9 cellular contexts compared by ENCODE assay signal in the genomic region with DNA sequence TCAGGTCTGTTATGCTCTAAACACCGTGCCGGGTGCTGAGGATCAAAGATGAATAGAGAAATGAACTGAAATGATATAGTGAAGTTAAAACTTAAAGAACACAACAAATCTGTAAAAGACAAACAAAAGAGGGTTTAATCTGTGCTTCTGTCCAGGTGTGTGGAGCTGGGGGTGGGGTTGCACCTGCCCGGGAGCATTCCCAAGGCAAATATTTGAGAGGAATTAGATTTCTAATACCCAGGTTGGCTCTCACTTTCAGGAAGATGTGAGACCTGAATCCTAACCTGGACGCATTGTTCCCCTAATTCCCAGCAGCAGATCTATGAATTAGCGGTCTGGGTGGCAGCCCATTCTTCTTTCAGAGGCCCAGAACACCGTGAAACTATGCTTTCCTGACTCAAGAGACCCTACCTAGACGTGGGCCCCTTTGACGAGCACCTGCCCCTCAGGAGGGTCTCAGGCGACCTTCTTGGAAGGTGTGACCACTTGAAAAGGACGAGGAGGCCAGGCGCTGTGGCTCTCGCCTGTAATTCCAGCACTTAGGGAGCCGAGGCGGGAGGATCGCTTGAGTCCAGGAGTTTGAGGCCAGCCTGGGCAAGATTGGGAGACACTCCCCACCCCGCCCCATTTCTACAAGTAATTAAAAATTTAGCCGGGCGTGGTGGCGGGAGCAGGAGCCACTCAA. TPM values are rescaled to one million over a fixed set of nuclear protein-coding genes. Genes with fewer than 3 reads are reported as not detected.
DNase-seq lines count a peak whose midpoint lies in the region; ATAC-seq, FAIRE-seq and TF ChIP-seq lines count a peak whose summit lies in the region.
"Had no signal": no experiment of that assay in that cellular context is flagged by ENCODE, and none has a peak within 500 bp of the region (broad histone marks: within the 10 kb centered on the region; RNA-seq: fewer than 3 reads in every experiment).

No MANE protein-coding gene starts in this region.

- no peaks in the 10 kb centered on the region for H3K36me3 ChIP-seq in HepG2 (replicated peaks in 1 of 2; ENCODE audit: control insufficient read depth in 1 of 2, insufficient read depth in 2 of 2, low read length in 2 of 2)
- no peaks in the 10 kb centered on the region for H3K36me3 ChIP-seq in transverse colon

- no peaks in the 10 kb centered on the region for H3K27me3 Mint-ChIP-seq in activated T-cell treated with anti-CD3 and anti-CD28 coated beads, Interleukin-2, amount 50 U/mL, for 4 hours (ENCODE audit: low read depth)
- no peaks in the 10 kb centered on the region for H3K27me3 Mint-ChIP-seq in activated naive CD8-positive, alpha-beta T cell treated with anti-CD3 and anti-CD28 coated beads, Interleukin-2, amount 50 U/mL, for 24 hours

- WGBS in HepG2 (ENCODE audit: low lambda C conversion rate): 17% methylated on average over 17 of the region's 19 CpGs
- 28 to 33% methylated on average over 3 to 19 of the region's 19 CpGs for WGBS in transverse colon (ENCODE audit: low coverage in 1 of 2), 2 donors

- no peak for TF ChIP-seq RAD21 in HepG2 (CRISPR knock-in tag; IDR thresholded peaks at IDR 0.05)

- no peak for TF ChIP-seq EP300 in HepG2 (IDR thresholded peaks at IDR 0.05; ENCODE audit: low read depth in 2 of 2, low read length in 2 of 2)
- no peak for TF ChIP-seq EP300 in HepG2 (CRISPR knock-in tag; IDR thresholded peaks at IDR 0.05; ENCODE audit: borderline replicate concordance)
- TF ChIP-seq EP300 in transverse colon (IDR thresholded peaks at IDR 0.05; ENCODE audit: low read depth): no peak

- peak overlapping the region; percentile 95 for H3K4me3 Mint-ChIP-seq in activated T-cell treated with anti-CD3 and anti-CD28 coated beads, Interleukin-2, amount 50 U/mL, for 4 hours
- H3K4me3 Mint-ChIP-seq in activated naive CD8-positive, alpha-beta T cell treated with anti-CD3 and anti-CD28 coated beads, Interleukin-2, amount 50 U/mL, for 24 hours: peak overlapping the region; percentile 93

- H3K36me3 Mint-ChIP-seq in activated T-cell treated with anti-CD3 and anti-CD28 coated beads, Interleukin-2, amount 50 U/mL, for 4 hours (ENCODE audit: insufficient read depth): peaks cover 3% of the 10 kb centered on the region
- peaks cover 5% of the 10 kb centered on the region for H3K36me3 Mint-ChIP-seq in activated naive CD8-positive, alpha-beta T cell treated with anti-CD3 and anti-CD28 coated beads, Interleukin-2, amount 50 U/mL, for 24 hours (ENCODE audit: low read depth)

- FAIRE-seq in HepG2 (lab: Jason Lieb, UNC): no peak

- peak overlapping the region; percentile 76 for H3K27ac ChIP-seq in HepG2 (ENCODE audit: extremely low read length, insufficient read depth, low read length)
- peak overlapping the region; percentile 90 to 95 (median 92) for H3K27ac ChIP-seq in transverse colon

- no peak for DNase-seq in activated T-cell treated with anti-CD3 and anti-CD28 coated beads, Interleukin-2, amount 50 U/mL, for 4 hours
- no peak for DNase-seq in activated T-cell treated with anti-CD3 and anti-CD28 coated beads for 4 hours
- no peak for DNase-seq in activated naive CD8-positive, alpha-beta T cell treated with anti-CD3 and anti-CD28 coated beads, Interleukin-2, amount 50 U/mL, for 24 hours
- DNase-seq in HepG2 (ENCODE audit: low spot score): no peak
- DNase-seq in transverse colon: no peak
- no peak for DNase-seq in central memory CD4-positive, alpha-beta T cell
- no peak for DNase-seq in stimulated activated CD8-positive, alpha-beta memory T cell treated with anti-CD3 and anti-CD28 coated beads, Interleukin-4, amount 100 ng/mL, for 48 hours
- no peak for DNase-seq in GF-D8 (lab: John Stamatoyannopoulos, UW)

- no peaks in the 10 kb centered on the region for H3K9me3 Mint-ChIP-seq in activated T-cell treated with anti-CD3 and anti-CD28 coated beads, Interleukin-2, amount 50 U/mL, for 4 hours
- no peaks in the 10 kb centered on the region for H3K9me3 Mint-ChIP-seq in activated naive CD8-positive, alpha-beta T cell treated with anti-CD3 and anti-CD28 coated beads, Interleukin-2, amount 50 U/mL, for 24 hours

- H4K20me1 ChIP-seq in HepG2 (ENCODE audit: insufficient read depth, low read length): no peaks in the 10 kb centered on the region

- H2AFZ ChIP-seq in HepG2 (ENCODE audit: low read length): no peak overlapping the region

- H3K27me3 ChIP-seq in HepG2 (ENCODE audit: control insufficient read depth in 1 of 2, insufficient read depth in 2 of 2, low read length in 2 of 2) (no peaks in the 10 kb centered on the region), transverse colon (no peaks in the 10 kb centered on the region)

- H3K4me3 ChIP-seq in HepG2 (replicated peaks in 1 of 3; ENCODE audit: insufficient read depth in 1 of 3, low read depth in 2 of 3, low read length in 3 of 3) (peak overlapping the region; percentile 76 to 86 (median 78)), transverse colon (peak overlapping the region; percentile 56 to 86 (median 69))

- TF ChIP-seq POLR2A in HepG2 (IDR thresholded peaks at IDR 0.05; ENCODE audit: insufficient read depth in 1 of 2, low read depth in 2 of 2, low read length in 2 of 2) (no peak), transverse colon (IDR thresholded peaks at IDR 0.05) (no peak)

- peak overlapping the region; percentile 93 for H3K27ac Mint-ChIP-seq in activated naive CD8-positive, alpha-beta T cell treated with anti-CD3 and anti-CD28 coated beads, Interleukin-2, amount 50 U/mL, for 24 hours

- TF ChIP-seq CTCF in HepG2 (CRISPR knock-in tag; IDR thresholded peaks at IDR 0.05): no peak
- TF ChIP-seq CTCF in transverse colon (IDR thresholded peaks at IDR 0.05): no peak

- no peak for ATAC-seq in activated T-cell treated with anti-CD3 and anti-CD28 coated beads, Interleukin-2, amount 50 U/mL, for 4 hours
- no peak for ATAC-seq in activated naive CD8-positive, alpha-beta T cell treated with anti-CD3 and anti-CD28 coated beads, Interleukin-2, amount 50 U/mL, for 24 hours
- no peak for ATAC-seq in HepG2

- POLR2A ChIA-PET in HepG2 (lab: Yijun Ruan, JAX): interaction anchor here (0.9 to 2.3 kb wide), 12 partner anchors 10 to 343 kb away, joined by 3 to 20 read pairs (median 4); partner anchors contain the start of genes CTC1, MYH10 and PFAS

- in situ Hi-C loops in HepG2 (cut with HindIII; ENCODE audit: extremely low pct_ligation_motif_present, low pct_unique_long_range_greater_than_20kb) (loop anchor here (5.0 kb wide), 1 partner anchor 40 kb away; the partner anchor contains the start of genes CTC1 and PFAS), transverse colon (cut with MboI; ENCODE audit: low pct_ligation_motif_present in 1 of 4, low pct_unique_long_range_greater_than_20kb in 1 of 4, low sequenced_read_pairs in 3 of 4) (no loop called here)

- peaks cover 3% of the 10 kb centered on the region for H3K79me2 ChIP-seq in HepG2 (ENCODE audit: insufficient read depth, low read length)

- BruUV-seq in HepG2 (replicated peaks; lab: Mats Ljungman, UMichigan): TSS peak; percentile 62

- CTCF ChIA-PET in HepG2 (lab: Yijun Ruan, JAX; ENCODE audit: low intra/inter-chr PET ratio, low total read pairs): no interaction called here

- H3K4me1 ChIP-seq in HepG2 (ENCODE audit: insufficient read depth, low read length) (peaks cover 50% of the 10 kb centered on the region), transverse colon (peaks cover 11 to 21% (median 13%) of the 10 kb centered on the region in 4 donors)

- H3K9me3 ChIP-seq in HepG2 (ENCODE audit: low read length): no peaks in the 10 kb centered on the region
- no peaks in the 10 kb centered on the region for H3K9me3 ChIP-seq in transverse colon

- H3K4me1 Mint-ChIP-seq in activated T-cell treated with anti-CD3 and anti-CD28 coated beads, Interleukin-2, amount 50 U/mL, for 4 hours (ENCODE audit: low read depth): peaks cover 42% of the 10 kb centered on the region
- H3K4me1 Mint-ChIP-seq in activated naive CD8-positive, alpha-beta T cell treated with anti-CD3 and anti-CD28 coated beads, Interleukin-2, amount 50 U/mL, for 24 hours: peaks cover 26% of the 10 kb centered on the region

- intact Hi-C loops in HepG2 (cut with micrococcal nuclease; ENCODE audit: unreplicated experiment) (no loop called here), transverse colon (cut with DNase I; ENCODE audit: low total_unique reads) (no loop called here)

- H3K4me2 ChIP-seq in HepG2 (ENCODE audit: low read depth, low read length): peak overlapping the region; percentile 90

- peak overlapping the region; percentile 77 for H3K9ac ChIP-seq in HepG2 (ENCODE audit: insufficient read depth, low read depth, low read length)

RNA-seq across cellular contexts. Expression of gene RANGRF, which starts 0.7 kb away (rescaled TPM):
- 10 to 100 TPM; 66.3 to 69.8 (median 67.6) TPM for total RNA-seq in activated T-cell treated with anti-CD3 and anti-CD28 coated beads, Interleukin-2, amount 50 U/mL, for 4 hours
- 18.6 and 21.3 TPM in 2 replicates for total RNA-seq in HepG2 (2016; rRNA removed; fragmentation: Illumina TruSeq; extraction: Trizol)
- total RNA-seq in HepG2 (2016; cell fraction: cytosol; rRNA removed; fragmentation: Illumina TruSeq; extraction: Trizol; ENCODE audit: low read depth): 32.2 and 35.5 TPM in 2 replicates
- total RNA-seq in HepG2 (2016; cell fraction: insoluble cytoplasmic fraction; rRNA removed; fragmentation: Illumina TruSeq; extraction: Trizol): 18.4 and 19.4 TPM in 2 replicates
- 30.6 and 38.9 TPM in 2 replicates for total RNA-seq in HepG2 (2016; cell fraction: membrane; rRNA removed; fragmentation: Illumina TruSeq; extraction: Trizol)
- 10.6 and 12.2 TPM in 2 replicates for total RNA-seq in HepG2 (2016; cell fraction: nucleus; rRNA removed; fragmentation: Illumina TruSeq; extraction: Trizol)
- polyA plus RNA-seq in HepG2 (2011; rRNA removed): 40.7 and 48.4 TPM in 2 replicates
- polyA plus RNA-seq in HepG2 (2011; cell fraction: cytosol; rRNA removed): 40.0 and 51.2 TPM in 2 replicates
- polyA plus RNA-seq in HepG2 (2011; cell fraction: nucleus; rRNA removed): 53.9 and 65.1 TPM in 2 replicates
- polyA plus RNA-seq in HepG2 (2012): 30.0 and 42.5 TPM in 2 replicates
- polyA plus RNA-seq in HepG2 (2016; cell fraction: cytosol; fragmentation: Illumina TruSeq; extraction: Trizol; ENCODE audit: low read depth): 60.5 and 82.6 TPM in 2 replicates
- polyA plus RNA-seq in HepG2 (2016; cell fraction: insoluble cytoplasmic fraction; fragmentation: Illumina TruSeq; extraction: Trizol; ENCODE audit: low read depth): 34.4 and 37.9 TPM in 2 replicates
- polyA plus RNA-seq in HepG2 (2016; cell fraction: membrane; fragmentation: Illumina TruSeq; extraction: Trizol; ENCODE audit: low read depth): 50.3 and 63.7 TPM in 2 replicates
- 38.8 and 42.0 TPM in 2 replicates for polyA plus RNA-seq in HepG2 (2016; cell fraction: nucleus; fragmentation: Illumina TruSeq; extraction: Trizol; ENCODE audit: insufficient read depth, low read depth)
- polyA minus RNA-seq in HepG2 (2011; rRNA and poly(A)+ RNA removed; ENCODE audit: low replicate concordance): 22.2 and 42.1 TPM in 2 replicates
- 12.3 and 12.6 TPM in 2 replicates for polyA minus RNA-seq in HepG2 (2011; cell fraction: cytosol; rRNA and poly(A)+ RNA removed)
- 6.8 and 9.6 TPM in 2 replicates for polyA minus RNA-seq in HepG2 (2011; cell fraction: nucleus; rRNA and poly(A)+ RNA removed)
- total RNA-seq in transverse colon: 10 to 100 TPM in 3 of 4 donors, 1 to 10 TPM in 1; 8.4 to 47.1 (median 14.6) TPM

RNA-seq across cellular contexts. Expression of gene SLC25A35, which starts 7.4 kb away (rescaled TPM):
- 1 to 10 TPM; 1.7 to 1.9 (median 1.7) TPM for total RNA-seq in activated T-cell treated with anti-CD3 and anti-CD28 coated beads, Interleukin-2, amount 50 U/mL, for 4 hours
- total RNA-seq in HepG2 (2016; rRNA removed; fragmentation: Illumina TruSeq; extraction: Trizol) (0.28 and 0.91 TPM in 2 replicates), transverse colon (10 to 100 TPM in 1 of 4 donors, 1 to 10 TPM in 3; 2.2 to 27.7 (median 4.2) TPM)
- 0.61 and 1.1 TPM in 2 replicates for total RNA-seq in HepG2 (2016; cell fraction: cytosol; rRNA removed; fragmentation: Illumina TruSeq; extraction: Trizol; ENCODE audit: low read depth)
- total RNA-seq in HepG2 (2016; cell fraction: insoluble cytoplasmic fraction; rRNA removed; fragmentation: Illumina TruSeq; extraction: Trizol): 0.30 and 0.82 TPM in 2 replicates
- 0.46 and 0.69 TPM in 2 replicates for total RNA-seq in HepG2 (2016; cell fraction: membrane; rRNA removed; fragmentation: Illumina TruSeq; extraction: Trizol)
- 1.9 and 2.9 TPM in 2 replicates for total RNA-seq in HepG2 (2016; cell fraction: nucleus; rRNA removed; fragmentation: Illumina TruSeq; extraction: Trizol)
- 1.1 and 1.8 TPM in 2 replicates for polyA plus RNA-seq in HepG2 (2011; rRNA removed)
- polyA plus RNA-seq in HepG2 (2011; cell fraction: cytosol; rRNA removed): 0.73 and 0.74 TPM in 2 replicates
- polyA plus RNA-seq in HepG2 (2011; cell fraction: nucleus; rRNA removed): 12.0 and 12.7 TPM in 2 replicates
- 2.4 and 3.3 TPM in 2 replicates for polyA plus RNA-seq in HepG2 (2012)
- polyA plus RNA-seq in HepG2 (2016; cell fraction: cytosol; fragmentation: Illumina TruSeq; extraction: Trizol; ENCODE audit: low read depth): 0.33 and 0.42 TPM in 2 replicates
- 0.99 and 1.5 TPM in 2 replicates for polyA plus RNA-seq in HepG2 (2016; cell fraction: insoluble cytoplasmic fraction; fragmentation: Illumina TruSeq; extraction: Trizol; ENCODE audit: low read depth)
- 0.37 and 0.59 TPM in 2 replicates for polyA plus RNA-seq in HepG2 (2016; cell fraction: membrane; fragmentation: Illumina TruSeq; extraction: Trizol; ENCODE audit: low read depth)
- polyA plus RNA-seq in HepG2 (2016; cell fraction: nucleus; fragmentation: Illumina TruSeq; extraction: Trizol; ENCODE audit: insufficient read depth, low read depth): 5.8 and 6.6 TPM in 2 replicates
- 2.3 and 6.0 TPM in 2 replicates for polyA minus RNA-seq in HepG2 (2011; rRNA and poly(A)+ RNA removed; ENCODE audit: low replicate concordance)
- polyA minus RNA-seq in HepG2 (2011; cell fraction: cytosol; rRNA and poly(A)+ RNA removed): 0.35 and 0.49 TPM in 2 replicates
- 2.1 and 2.4 TPM in 2 replicates for polyA minus RNA-seq in HepG2 (2011; cell fraction: nucleus; rRNA and poly(A)+ RNA removed)

RNA-seq across cellular contexts. Expression of gene ARHGEF15, which starts 22.2 kb away (rescaled TPM):
- total RNA-seq in activated T-cell treated with anti-CD3 and anti-CD28 coated beads, Interleukin-2, amount 50 U/mL, for 4 hours: not detected
- total RNA-seq in HepG2 (2016; rRNA removed; fragmentation: Illumina TruSeq; extraction: Trizol): not detected in 2 replicates
- not detected in 2 replicates for total RNA-seq in HepG2 (2016; cell fraction: cytosol; rRNA removed; fragmentation: Illumina TruSeq; extraction: Trizol; ENCODE audit: low read depth)
- total RNA-seq in HepG2 (2016; cell fraction: insoluble cytoplasmic fraction; rRNA removed; fragmentation: Illumina TruSeq; extraction: Trizol): not detected in 2 replicates
- total RNA-seq in HepG2 (2016; cell fraction: membrane; rRNA removed; fragmentation: Illumina TruSeq; extraction: Trizol): not detected in 2 replicates
- not detected in 2 replicates for total RNA-seq in HepG2 (2016; cell fraction: nucleus; rRNA removed; fragmentation: Illumina TruSeq; extraction: Trizol)
- polyA plus RNA-seq in HepG2 (2011; rRNA removed): not detected in 2 replicates
- not detected in 2 replicates for polyA plus RNA-seq in HepG2 (2011; cell fraction: cytosol; rRNA removed)
- polyA plus RNA-seq in HepG2 (2011; cell fraction: nucleus; rRNA removed): not detected in 2 replicates
- not detected in 2 replicates for polyA plus RNA-seq in HepG2 (2012)
- polyA plus RNA-seq in HepG2 (2016; cell fraction: cytosol; fragmentation: Illumina TruSeq; extraction: Trizol; ENCODE audit: low read depth): not detected in 2 replicates
- polyA plus RNA-seq in HepG2 (2016; cell fraction: insoluble cytoplasmic fraction; fragmentation: Illumina TruSeq; extraction: Trizol; ENCODE audit: low read depth): not detected in 2 replicates
- polyA plus RNA-seq in HepG2 (2016; cell fraction: membrane; fragmentation: Illumina TruSeq; extraction: Trizol; ENCODE audit: low read depth): not detected in 2 replicates
- polyA plus RNA-seq in HepG2 (2016; cell fraction: nucleus; fragmentation: Illumina TruSeq; extraction: Trizol; ENCODE audit: insufficient read depth, low read depth): not detected in 2 replicates
- not detected in 2 replicates for polyA minus RNA-seq in HepG2 (2011; rRNA and poly(A)+ RNA removed; ENCODE audit: low replicate concordance)
- not detected in 2 replicates for polyA minus RNA-seq in HepG2 (2011; cell fraction: cytosol; rRNA and poly(A)+ RNA removed)
- not detected in 2 replicates for polyA minus RNA-seq in HepG2 (2011; cell fraction: nucleus; rRNA and poly(A)+ RNA removed)
- total RNA-seq in transverse colon: 10 to 100 TPM in 2 of 4 donors, 1 to 10 TPM in 1, under 1 TPM in 1; 0.96 to 18.3 (median 6.6) TPM
- total RNA-seq: activated CD8-positive, alpha-beta memory T cell treated with anti-CD3 and anti-CD28 coated beads for 36 hours had no signal

RNA-seq across cellular contexts. Expression of gene PFAS, which starts 38.7 kb away (rescaled TPM):
- total RNA-seq in activated T-cell treated with anti-CD3 and anti-CD28 coated beads, Interleukin-2, amount 50 U/mL, for 4 hours: 100 to 1,000 TPM; 222 to 271 (median 254) TPM
- 42.8 and 58.2 TPM in 2 replicates for total RNA-seq in HepG2 (2016; rRNA removed; fragmentation: Illumina TruSeq; extraction: Trizol)
- 3.9 and 4.1 TPM in 2 replicates for total RNA-seq in HepG2 (2016; cell fraction: cytosol; rRNA removed; fragmentation: Illumina TruSeq; extraction: Trizol; ENCODE audit: low read depth)
- 36.4 and 46.8 TPM in 2 replicates for total RNA-seq in HepG2 (2016; cell fraction: insoluble cytoplasmic fraction; rRNA removed; fragmentation: Illumina TruSeq; extraction: Trizol)
- 10.3 and 10.7 TPM in 2 replicates for total RNA-seq in HepG2 (2016; cell fraction: membrane; rRNA removed; fragmentation: Illumina TruSeq; extraction: Trizol)
- total RNA-seq in HepG2 (2016; cell fraction: nucleus; rRNA removed; fragmentation: Illumina TruSeq; extraction: Trizol): 39.8 and 46.9 TPM in 2 replicates
- polyA plus RNA-seq in HepG2 (2011; rRNA removed): 45.7 and 49.4 TPM in 2 replicates
- 11.1 and 14.3 TPM in 2 replicates for polyA plus RNA-seq in HepG2 (2011; cell fraction: cytosol; rRNA removed)
- 242 and 334 TPM in 2 replicates for polyA plus RNA-seq in HepG2 (2011; cell fraction: nucleus; rRNA removed)
- 27.4 and 34.4 TPM in 2 replicates for polyA plus RNA-seq in HepG2 (2012)
- polyA plus RNA-seq in HepG2 (2016; cell fraction: cytosol; fragmentation: Illumina TruSeq; extraction: Trizol; ENCODE audit: low read depth): 1.7 and 1.8 TPM in 2 replicates
- 24.1 and 31.4 TPM in 2 replicates for polyA plus RNA-seq in HepG2 (2016; cell fraction: insoluble cytoplasmic fraction; fragmentation: Illumina TruSeq; extraction: Trizol; ENCODE audit: low read depth)
- polyA plus RNA-seq in HepG2 (2016; cell fraction: membrane; fragmentation: Illumina TruSeq; extraction: Trizol; ENCODE audit: low read depth): 4.5 and 5.1 TPM in 2 replicates
- 118 and 131 TPM in 2 replicates for polyA plus RNA-seq in HepG2 (2016; cell fraction: nucleus; fragmentation: Illumina TruSeq; extraction: Trizol; ENCODE audit: insufficient read depth, low read depth)
- 158 and 300 TPM in 2 replicates for polyA minus RNA-seq in HepG2 (2011; rRNA and poly(A)+ RNA removed; ENCODE audit: low replicate concordance)
- polyA minus RNA-seq in HepG2 (2011; cell fraction: cytosol; rRNA and poly(A)+ RNA removed): 20.2 and 30.2 TPM in 2 replicates
- 53.2 and 63.2 TPM in 2 replicates for polyA minus RNA-seq in HepG2 (2011; cell fraction: nucleus; rRNA and poly(A)+ RNA removed)
- 10 to 100 TPM in 2 of 4 donors, 1 to 10 TPM in 1, under 1 TPM in 1; 0.75 to 24.9 (median 8.9) TPM for total RNA-seq in transverse colon

RNA-seq across cellular contexts. Expression of gene CTC1, which starts 39.9 kb away (rescaled TPM):
- total RNA-seq in activated T-cell treated with anti-CD3 and anti-CD28 coated beads, Interleukin-2, amount 50 U/mL, for 4 hours: 10 to 100 TPM; 51.2 to 56.7 (median 53.9) TPM
- total RNA-seq in HepG2 (2016; rRNA removed; fragmentation: Illumina TruSeq; extraction: Trizol): 5.4 and 7.2 TPM in 2 replicates
- total RNA-seq in HepG2 (2016; cell fraction: cytosol; rRNA removed; fragmentation: Illumina TruSeq; extraction: Trizol; ENCODE audit: low read depth): 1.7 and 2.9 TPM in 2 replicates
- 4.3 and 7.4 TPM in 2 replicates for total RNA-seq in HepG2 (2016; cell fraction: insoluble cytoplasmic fraction; rRNA removed; fragmentation: Illumina TruSeq; extraction: Trizol)
- 1.3 and 3.2 TPM in 2 replicates for total RNA-seq in HepG2 (2016; cell fraction: membrane; rRNA removed; fragmentation: Illumina TruSeq; extraction: Trizol)
- 12.4 and 13.3 TPM in 2 replicates for total RNA-seq in HepG2 (2016; cell fraction: nucleus; rRNA removed; fragmentation: Illumina TruSeq; extraction: Trizol)
- 18.9 and 22.0 TPM in 2 replicates for polyA plus RNA-seq in HepG2 (2011; rRNA removed)
- 4.5 and 5.5 TPM in 2 replicates for polyA plus RNA-seq in HepG2 (2011; cell fraction: cytosol; rRNA removed)
- 144 and 158 TPM in 2 replicates for polyA plus RNA-seq in HepG2 (2011; cell fraction: nucleus; rRNA removed)
- 18.5 and 21.5 TPM in 2 replicates for polyA plus RNA-seq in HepG2 (2012)
- 0.61 and 0.67 TPM in 2 replicates for polyA plus RNA-seq in HepG2 (2016; cell fraction: cytosol; fragmentation: Illumina TruSeq; extraction: Trizol; ENCODE audit: low read depth)
- 5.3 and 5.5 TPM in 2 replicates for polyA plus RNA-seq in HepG2 (2016; cell fraction: insoluble cytoplasmic fraction; fragmentation: Illumina TruSeq; extraction: Trizol; ENCODE audit: low read depth)
- 0.97 and 1.4 TPM in 2 replicates for polyA plus RNA-seq in HepG2 (2016; cell fraction: membrane; fragmentation: Illumina TruSeq; extraction: Trizol; ENCODE audit: low read depth)
- 46.8 and 52.7 TPM in 2 replicates for polyA plus RNA-seq in HepG2 (2016; cell fraction: nucleus; fragmentation: Illumina TruSeq; extraction: Trizol; ENCODE audit: insufficient read depth, low read depth)
- polyA minus RNA-seq in HepG2 (2011; rRNA and poly(A)+ RNA removed; ENCODE audit: low replicate concordance): 24.4 and 39.3 TPM in 2 replicates
- polyA minus RNA-seq in HepG2 (2011; cell fraction: cytosol; rRNA and poly(A)+ RNA removed): 4.7 and 6.2 TPM in 2 replicates
- polyA minus RNA-seq in HepG2 (2011; cell fraction: nucleus; rRNA and poly(A)+ RNA removed): 57.3 and 73.7 TPM in 2 replicates
- 100 to 1,000 TPM in 1 of 4 donors, 10 to 100 TPM in 3; 19.9 to 139 (median 31.7) TPM for total RNA-seq in transverse colon
